In the genomic region with DNA sequence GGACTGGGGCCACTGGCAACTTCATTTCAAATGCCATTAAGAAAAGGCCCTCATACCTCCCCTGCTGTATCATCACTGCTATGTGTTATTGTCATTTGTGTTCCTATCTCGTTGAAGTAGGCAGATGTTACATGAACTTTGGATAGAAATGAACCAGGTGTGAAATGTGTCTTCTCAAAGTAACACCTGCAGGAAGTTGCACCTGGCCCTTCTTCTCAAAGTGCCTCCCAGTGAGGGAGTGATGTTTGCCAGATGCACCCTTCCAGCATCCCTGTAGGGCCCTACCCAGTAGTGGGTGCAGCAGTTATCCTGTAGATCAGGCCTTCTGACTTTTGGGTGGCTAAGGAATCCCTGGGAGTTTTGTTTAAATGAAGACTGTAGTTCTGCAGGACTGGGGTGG, we compare ENCODE assay signal across 18 cellular contexts.
A peak's percentile ranks its signal among the peaks of the same experiment; 100 is the strongest.
DNase-seq lines count a peak whose midpoint lies in the region; ATAC-seq lines count a peak whose summit lies in the region.
"Had no signal": no experiment of that assay in that cellular context is flagged by ENCODE, and none has a peak within 500 bp of the region (broad histone marks: within the 10 kb centered on the region; RNA-seq: fewer than 3 reads in every experiment).

No MANE protein-coding gene starts in this region.

- no peak overlapping the region for H3K27ac ChIP-seq in trophoblast cell (ENCODE audit: low read depth, low read length)
- no peak overlapping the region for H3K27ac ChIP-seq in aorta (ENCODE audit: low read depth in 1 of 2, low read length in 2 of 2)
- H3K27ac ChIP-seq: BLaER1 treated with 17β-estradiol and CSF1 and Interleukin-3, amounts not matched to agents 10 nM and 100 nM; KMS-11; SJSA1 had no signal

- H3K9me3 ChIP-seq in trophoblast cell (ENCODE audit: insufficient read depth, low read depth, low read length): no peaks in the 10 kb centered on the region
- no peaks in the 10 kb centered on the region for H3K9me3 ChIP-seq in aorta (ENCODE audit: control insufficient read depth, low read length)
- H3K9me3 ChIP-seq: SJSA1 had no signal

- H3K79me2 ChIP-seq in trophoblast cell (ENCODE audit: control insufficient read depth, insufficient read depth, low read length, poor library complexity): no peaks in the 10 kb centered on the region

- peak overlapping the region; percentile 35 for H2AK5ac ChIP-seq in trophoblast cell (ENCODE audit: low read length)

- H4K12ac ChIP-seq in trophoblast cell (ENCODE audit: low read depth, low read length): no peak overlapping the region

- H3K9ac ChIP-seq in trophoblast cell (ENCODE audit: low read length): no peak overlapping the region
- H3K9ac ChIP-seq: BLaER1 treated with 17β-estradiol and CSF1 and Interleukin-3, amounts not matched to agents 10 nM and 100 nM; KMS-11 had no signal

- no peak overlapping the region for H2AFZ ChIP-seq in trophoblast cell (ENCODE audit: insufficient read depth, low read length, poor library complexity)

- peak in 2 of 3 experiments; percentile 31 to 53 for DNase-seq in NCI-H1417 (lab: John Stamatoyannopoulos, UW)
- no peak for DNase-seq in NCI-H1417 treated with DMSO at 0.1 percent for 48 hours (lab: John Stamatoyannopoulos, UW)
- DNase-seq in COR-L47 (lab: John Stamatoyannopoulos, UW): peak; percentile 11
- peak; percentile 46 for DNase-seq in NCI-H345 treated with DMSO at 0.1 percent for 48 hours (lab: John Stamatoyannopoulos, UW; ENCODE audit: unreplicated experiment)
- DNase-seq in trophoblast cell: no peak
- no peak for DNase-seq in aorta
- no peak for DNase-seq in HuH-7.5 (ENCODE audit: low spot score)
- DNase-seq: 8988T, DND-41, IMR-90, NCI-H1694 treated with DMSO at 0.1 percent for 48 hours, NCI-H2107, NCI-H226, OCI-M1 had no signal

- ATAC-seq in aorta (ENCODE audit: low FRiP score): no peak
- ATAC-seq: GM12878 had no signal

- WGBS in trophoblast cell (ENCODE audit: extremely low coverage, insufficient coverage, insufficient read length): no CpG with 5 or more reads among the region's 1 CpG
- WGBS in aorta, 2 donors: 87 to 95% methylated on average over 1 of the region's 1 CpG

- no peak overlapping the region for H2BK12ac ChIP-seq in trophoblast cell (ENCODE audit: low read length)

- H4K91ac ChIP-seq in trophoblast cell (ENCODE audit: low read depth, low read length): no peak overlapping the region

- no peak overlapping the region for H3K4me3 ChIP-seq in trophoblast cell (ENCODE audit: low read depth, low read length)
- no peak overlapping the region for H3K4me3 ChIP-seq in aorta (ENCODE audit: low read length in 2 of 2)
- H3K4me3 ChIP-seq: BLaER1 treated with 17β-estradiol and CSF1 and Interleukin-3, amounts not matched to agents 10 nM and 100 nM; GM12878; SJSA1 had no signal

- no peak overlapping the region for H3K23ac ChIP-seq in trophoblast cell (ENCODE audit: low read length)

- H3K4me1 ChIP-seq in trophoblast cell (ENCODE audit: control insufficient read depth in 1 of 2, insufficient read depth in 2 of 2, low read length in 2 of 2): peaks cover 6 to 16% of the 10 kb centered on the region in 2 experiments
- peaks cover 0 to 5% of the 10 kb centered on the region in 2 donors for H3K4me1 ChIP-seq in aorta (ENCODE audit: control insufficient read depth in 1 of 2, insufficient read depth in 2 of 2, low read length in 2 of 2)
- H3K4me1 ChIP-seq: SJSA1 had no signal

- H2BK120ac ChIP-seq in trophoblast cell (ENCODE audit: insufficient read depth, low read length, poor library complexity): no peak overlapping the region

- no peak overlapping the region for H3K14ac ChIP-seq in trophoblast cell (ENCODE audit: low read length)

- H4K8ac ChIP-seq in trophoblast cell (ENCODE audit: low read depth, low read length): no peak overlapping the region

- H2BK5ac ChIP-seq in trophoblast cell (ENCODE audit: low read depth, low read length, poor library complexity): no peak overlapping the region

- no peak overlapping the region for H3K4ac ChIP-seq in trophoblast cell (ENCODE audit: low read depth, low read length)

- H3K27me3 ChIP-seq in trophoblast cell (ENCODE audit: insufficient read depth, low read length): no peaks in the 10 kb centered on the region
- H3K27me3 ChIP-seq in aorta (ENCODE audit: control insufficient read depth in 1 of 2, insufficient read depth in 2 of 2, low read length in 1 of 2): no peaks in the 10 kb centered on the region
- H3K27me3 ChIP-seq: BLaER1 treated with 17β-estradiol and CSF1 and Interleukin-3, amounts not matched to agents 10 nM and 100 nM; SJSA1 had no signal

- H3K79me1 ChIP-seq in trophoblast cell (ENCODE audit: low read length): peaks cover 4% of the 10 kb centered on the region

- H3K18ac ChIP-seq in trophoblast cell (ENCODE audit: low read length): no peak overlapping the region

- intact Hi-C loops in aorta (cut with DNase I): loop anchor here in 1 of 2 donors (10.0 kb wide), 1 partner anchor 127 kb away; no protein-coding TSS in a partner anchor

- H3K36me3 ChIP-seq in trophoblast cell (ENCODE audit: control insufficient read depth in 1 of 2, insufficient read depth in 2 of 2, low read length in 2 of 2) (no peaks in the 10 kb centered on the region), aorta (ENCODE audit: control insufficient read depth in 1 of 2, insufficient read depth in 2 of 2, low read length in 1 of 2) (no peaks in the 10 kb centered on the region)
- H3K36me3 ChIP-seq: BLaER1 treated with 17β-estradiol and CSF1 and Interleukin-3, amounts not matched to agents 10 nM and 100 nM; SJSA1 had no signal

- H3K4me2 ChIP-seq in trophoblast cell (ENCODE audit: low read length): no peak overlapping the region
- H3K4me2 ChIP-seq: BLaER1 treated with 17β-estradiol and CSF1 and Interleukin-3, amounts not matched to agents 10 nM and 100 nM; KMS-11 had no signal

Comparison
In these comparisons a context has a peak if more than half of its experiments do, and no peak if none do; other contexts are left out.
1. DNase-seq: peak in NCI-H1417 (2 of 3), COR-L47 (single experiment) and NCI-H345 treated with DMSO at 0.1 percent for 48 hours (single experiment); none in NCI-H1417 treated with DMSO at 0.1 percent for 48 hours (single experiment), trophoblast cell (0 of 2), aorta (0 of 2) and HuH-7.5 (single experiment).